ENCODE assay signal across 8 cellular contexts in the genomic region with DNA sequence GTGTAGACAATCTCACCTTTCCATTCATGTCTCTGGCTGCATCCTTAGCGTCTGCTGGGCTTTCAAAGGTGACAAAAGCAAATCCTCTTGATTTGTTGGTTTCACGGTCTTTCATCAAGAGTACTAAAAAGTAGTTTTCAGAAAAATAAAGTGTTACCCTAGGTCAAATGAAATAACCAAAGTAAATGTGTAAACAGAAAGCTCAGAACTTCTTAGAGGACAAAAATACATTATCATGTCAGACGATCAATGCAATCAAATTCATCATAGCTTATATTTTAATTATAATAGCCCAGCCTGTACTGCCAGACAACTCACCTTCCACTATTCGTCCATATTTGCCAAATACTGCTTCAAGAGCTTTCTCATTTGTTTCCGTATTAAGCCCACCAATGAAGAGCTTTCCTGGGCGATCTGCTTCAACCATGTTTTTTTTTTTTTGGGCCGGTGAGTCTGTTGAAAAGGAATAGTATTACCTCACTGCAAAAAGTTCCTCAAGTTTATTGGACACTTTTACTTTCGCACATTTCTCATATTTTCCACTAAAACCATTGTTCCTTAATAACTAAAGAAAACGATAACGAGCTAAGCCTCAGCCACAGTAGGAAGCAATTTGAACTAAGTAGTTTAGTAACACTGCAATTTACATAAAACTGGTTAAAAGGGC. TPM values are rescaled to one million over a fixed set of nuclear protein-coding genes. Genes with fewer than 3 reads are reported as not detected.
A peak's percentile ranks its signal among the peaks of the same experiment; 100 is the strongest.
DNase-seq lines count a peak whose midpoint lies in the region; ATAC-seq and TF ChIP-seq lines count a peak whose summit lies in the region.

No MANE protein-coding gene starts in this region.

- peak overlapping the region; percentile 99 for H3K9ac ChIP-seq in mesenchymal stem cell (ENCODE audit: low read length)

- no peak overlapping the region for H2AK5ac ChIP-seq in mesenchymal stem cell (ENCODE audit: low read length, severe bottlenecking)

- H3K27ac ChIP-seq in mesenchymal stem cell (ENCODE audit: low read length, poor library complexity, severe bottlenecking), result peak overlapping the region; percentile 54

- peaks cover 13 to 40% of the 10 kb centered on the region in 2 experiments for H3K36me3 ChIP-seq in mesenchymal stem cell (ENCODE audit: control insufficient read depth in 1 of 2, insufficient read depth in 2 of 2, low read depth in 1 of 2, low read length in 2 of 2)

- H4K8ac ChIP-seq in mesenchymal stem cell (ENCODE audit: low read length), result no peak overlapping the region

- no peaks in the 10 kb centered on the region for H3K9me3 ChIP-seq in mesenchymal stem cell (ENCODE audit: control insufficient read depth, low read length)

- in situ Hi-C loops in KBM-7 (cut with MboI; ENCODE audit: low pct_unique_long_range_greater_than_20kb, low sequenced_read_pairs), result no loop called here

- no peaks in the 10 kb centered on the region for H3K79me1 ChIP-seq in mesenchymal stem cell (replicated peaks; ENCODE audit: low read length, poor library complexity, severe bottlenecking)

- H3K18ac ChIP-seq in mesenchymal stem cell (ENCODE audit: low read depth in 1 of 2, low read length in 2 of 2), result no peak overlapping the region

- H3K4me2 ChIP-seq in mesenchymal stem cell (ENCODE audit: low read length, poor library complexity, severe bottlenecking), result peak overlapping the region; percentile 50

- no peak for ATAC-seq in GM21786 (IDR thresholded peaks at IDR 0.05; ENCODE audit: unreplicated experiment)

- DNase-seq in AG04449 (ENCODE audit: low read depth, low spot score), result no peak
- peak; percentile 59 for DNase-seq in KBM-7
- peak; percentile 29 to 30 for DNase-seq in cardiac fibroblast (ENCODE audit: low read depth in 2 of 2)
- DNase-seq in mesenchymal stem cell, result peak; percentile 32
- no peak for DNase-seq in MV-4-11 (lab: John Stamatoyannopoulos, UW)
- DNase-seq in NCI-H1105 treated with DMSO at 0.1 percent for 48 hours (lab: John Stamatoyannopoulos, UW), result no peak
- no peak for DNase-seq in NCI-H1436 (lab: John Stamatoyannopoulos, UW)

- CTCF ChIA-PET in AG04449 (lab: Yijun Ruan, JAX), result interaction anchor here (1.3 kb wide), 1 partner anchor 169 kb away, joined by 4 read pairs; no protein-coding TSS in a partner anchor

- H4K91ac ChIP-seq in mesenchymal stem cell (ENCODE audit: low read length), result no peak overlapping the region

- WGBS in mesenchymal stem cell, result 0% methylated on average over 6 of the region's 10 CpGs

- H3K23ac ChIP-seq in mesenchymal stem cell (ENCODE audit: low read length in 2 of 2), result no peak overlapping the region

- H3K4ac ChIP-seq in mesenchymal stem cell (ENCODE audit: low read depth in 1 of 2, low read length in 2 of 2), result no peak overlapping the region

- H2BK120ac ChIP-seq in mesenchymal stem cell (ENCODE audit: low read depth, low read length), result no peak overlapping the region

- no peaks in the 10 kb centered on the region for H3K4me1 ChIP-seq in mesenchymal stem cell (ENCODE audit: control insufficient read depth, insufficient read depth, low read depth, low read length)

- H3K4me3 ChIP-seq in AG04449 (ENCODE audit: low read depth, low read length) (peak overlapping the region; percentile 83), cardiac fibroblast (replicated peaks in 1 of 2; ENCODE audit: low read depth in 2 of 2, low read length in 2 of 2) (peak overlapping the region; percentile 79 to 90), mesenchymal stem cell (ENCODE audit: insufficient read depth in 1 of 2, low read depth in 1 of 2, low read length in 2 of 2) (peak overlapping the region in 1 of 2 experiments; percentile 80)

- no peak overlapping the region for H2BK12ac ChIP-seq in mesenchymal stem cell (ENCODE audit: low read length in 2 of 2)

- no peak overlapping the region for H2BK15ac ChIP-seq in mesenchymal stem cell (ENCODE audit: low read depth, poor library complexity, severe bottlenecking)

- H3K14ac ChIP-seq in mesenchymal stem cell (ENCODE audit: low read length in 2 of 2), result no peak overlapping the region

- POLR2A ChIA-PET in AG04449 (lab: Yijun Ruan, JAX), result interaction anchor here (0.8 to 1.0 kb wide), 2 partner anchors 9 to 110 kb away, joined by 3 read pairs; no protein-coding TSS in a partner anchor

- no peaks in the 10 kb centered on the region for H3K27me3 ChIP-seq in mesenchymal stem cell (ENCODE audit: control insufficient read depth in 1 of 2, insufficient read depth in 1 of 2, low read length in 2 of 2)

- no peak overlapping the region for H2AFZ ChIP-seq in mesenchymal stem cell (ENCODE audit: low read depth, low read length)

- H2BK5ac ChIP-seq in mesenchymal stem cell (ENCODE audit: low read depth, low read length, poor library complexity, severe bottlenecking), result no peak overlapping the region

- TF ChIP-seq CTCF in AG04449 (IDR thresholded peaks at IDR 0.05; ENCODE audit: insufficient read depth, low read length, missing control alignments), result no peak
- TF ChIP-seq CTCF in cardiac fibroblast (IDR thresholded peaks at IDR 0.05; ENCODE audit: low read depth, low read length), result no peak

RNA-seq across cellular contexts. Expression of a gene that starts 1.4 kb away (rescaled TPM):
- polyA plus RNA-seq in mesenchymal stem cell (2013, experiment 1 of 2), result 119 TPM
- 120 TPM for polyA plus RNA-seq in mesenchymal stem cell (2013, experiment 2 of 2)

Comparison
In these comparisons a context has a peak if more than half of its experiments do, and no peak if none do; other contexts are left out.
1. DNase-seq: peak in KBM-7 (single experiment), cardiac fibroblast (2 of 2) and mesenchymal stem cell (single experiment); none in AG04449 (single experiment), MV-4-11 (single experiment), NCI-H1105 treated with DMSO at 0.1 percent for 48 hours (single experiment) and NCI-H1436 (single experiment).